ENCODE assay signal across 26 cellular contexts in genomic region chr10:30825495-30825894, GRCh38.
"Had no signal": no experiment of that assay in that cellular context is flagged by ENCODE, and none has a peak within 500 bp of the region (broad histone marks: within the 10 kb centered on the region; RNA-seq: fewer than 3 reads in every experiment).

No MANE protein-coding gene starts in this region.

- H3K4me1 ChIP-seq: adrenal gland had no signal

- H3K9me3 Mint-ChIP-seq: activated CD4-positive, alpha-beta memory T cell treated with anti-CD3 and anti-CD28 coated beads for 36 hours; activated CD4-positive, alpha-beta T cell treated with anti-CD3 and anti-CD28 coated beads, Interleukin-2, amount 10 ng/mL, durations not matched to agents 7 days and 5 days; activated naive CD8-positive, alpha-beta T cell treated with anti-CD3 and anti-CD28 coated beads, Interleukin-2, amount 10 ng/mL, durations not matched to agents 7 days and 5 days; T-cell had no signal

- FAIRE-seq: RCC 7860 had no signal

- H3K4me1 Mint-ChIP-seq: activated CD4-positive, alpha-beta T cell treated with anti-CD3 and anti-CD28 coated beads, Interleukin-2, amount 10 ng/mL, durations not matched to agents 7 days and 5 days; activated naive CD8-positive, alpha-beta T cell treated with anti-CD3 and anti-CD28 coated beads, Interleukin-2, amount 10 ng/mL, durations not matched to agents 7 days and 5 days had no signal

- H3K9me3 ChIP-seq: adrenal gland had no signal

- H3K27me3 ChIP-seq: adrenal gland had no signal

- H3K4me3 Mint-ChIP-seq: activated CD4-positive, alpha-beta memory T cell treated with anti-CD3 and anti-CD28 coated beads for 36 hours; activated CD4-positive, alpha-beta T cell treated with anti-CD3 and anti-CD28 coated beads, Interleukin-2, amount 10 ng/mL, durations not matched to agents 7 days and 5 days; activated naive CD8-positive, alpha-beta T cell treated with anti-CD3 and anti-CD28 coated beads, Interleukin-2, amount 10 ng/mL, durations not matched to agents 7 days and 5 days; activated T-helper 17 cell treated with anti-CD3 and anti-CD28 coated beads, Interleukin-2, amount 50 U/mL, for 72 hours; T-cell had no signal

- H3K36me3 Mint-ChIP-seq: activated CD4-positive, alpha-beta memory T cell treated with anti-CD3 and anti-CD28 coated beads for 36 hours; activated naive CD8-positive, alpha-beta T cell treated with anti-CD3 and anti-CD28 coated beads, Interleukin-2, amount 10 ng/mL, durations not matched to agents 7 days and 5 days; T-cell had no signal

- H3K27ac Mint-ChIP-seq: activated CD4-positive, alpha-beta memory T cell treated with anti-CD3 and anti-CD28 coated beads for 36 hours; activated CD4-positive, alpha-beta T cell treated with anti-CD3 and anti-CD28 coated beads, Interleukin-2, amount 10 ng/mL, durations not matched to agents 7 days and 5 days; activated naive CD8-positive, alpha-beta T cell treated with anti-CD3 and anti-CD28 coated beads, Interleukin-2, amount 10 ng/mL, durations not matched to agents 7 days and 5 days; activated T-helper 17 cell treated with anti-CD3 and anti-CD28 coated beads, Interleukin-2, amount 50 U/mL, for 72 hours; T-cell had no signal

- H3K36me3 ChIP-seq: adrenal gland had no signal

- DNase-seq: activated CD4-positive, alpha-beta memory T cell treated with anti-CD3 and anti-CD28 coated beads for 36 hours; activated CD4-positive, alpha-beta T cell treated with anti-CD3 and anti-CD28 coated beads, Interleukin-2, amount 10 ng/mL, durations not matched to agents 7 days and 5 days; activated CD4-positive, CD25-positive, alpha-beta regulatory T cell; activated CD8-positive, alpha-beta memory T cell treated with anti-CD3 and anti-CD28 coated beads for 24 hours; activated naive CD4-positive, alpha-beta T cell treated with anti-CD3 and anti-CD28 coated beads, Interleukin-2, amount 50 U/mL, for 16 hours; activated naive CD8-positive, alpha-beta T cell treated with anti-CD3 and anti-CD28 coated beads, Interleukin-2, amount 10 ng/mL, durations not matched to agents 7 days and 5 days; activated T-cell treated with anti-CD3 and anti-CD28 coated beads for 4 hours; activated T-cell treated with anti-CD3 and anti-CD28 coated beads, Interleukin-2, amount 50 U/mL, for 48 hours; adrenal gland; anterior cingulate cortex; Kasumi-1; KBM-7; NCI-H1105 treated with DMSO at 0.1 percent for 48 hours; NCI-H1436 treated with DMSO at 0.1 percent for 48 hours; NCI-H187; NCI-H2081 treated with DMSO at 0.1 percent for 48 hours; NCI-H446; NCI-H524; PC-3; SHP77 treated with DMSO at 0.1 percent for 48 hours; T-cell; T-helper 2 cell; T1000 had no signal

- H3K4me3 ChIP-seq: adrenal gland had no signal

- H3K27me3 Mint-ChIP-seq: activated CD4-positive, alpha-beta memory T cell treated with anti-CD3 and anti-CD28 coated beads for 36 hours; activated CD4-positive, alpha-beta T cell treated with anti-CD3 and anti-CD28 coated beads, Interleukin-2, amount 10 ng/mL, durations not matched to agents 7 days and 5 days had no signal

- H3K27ac ChIP-seq: adrenal gland, VCaP had no signal
